In the genomic region with DNA sequence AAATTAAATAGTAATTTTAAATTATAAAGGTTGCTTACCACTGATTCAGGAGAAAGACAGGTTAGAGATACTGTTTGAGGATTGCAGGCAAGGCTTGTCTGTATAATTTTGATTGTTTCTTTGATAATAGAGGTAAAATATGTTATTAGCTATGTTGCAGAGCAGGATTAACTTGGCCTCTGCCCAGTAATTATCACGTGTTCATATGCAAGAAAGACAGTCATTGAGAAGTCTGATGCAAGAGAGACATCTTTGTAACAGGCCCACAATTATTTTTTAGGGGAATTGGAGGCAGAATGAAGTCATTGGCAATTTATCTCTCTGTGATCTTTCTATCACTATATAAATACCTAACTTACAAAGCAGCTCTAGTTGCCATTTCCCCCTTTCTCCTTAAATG, we compare ENCODE assay signal across 2 cellular contexts.
TF ChIP-seq lines count a peak whose summit lies in the region.

No MANE protein-coding gene starts in this region.

TF ChIP-seq in IMR-90, 13 proteins besides CTCF, POLR2A, EP300 and RAD21:
- peak; percentile 72 for TF ChIP-seq CEBPB (IDR thresholded peaks at IDR 0.05; ENCODE audit: low read depth, low read length)
- TF ChIP-seq MAZ (IDR thresholded peaks at IDR 0.05; ENCODE audit: borderline replicate concordance, low read depth, low read length): no peak
- TF ChIP-seq, protein P1, sequence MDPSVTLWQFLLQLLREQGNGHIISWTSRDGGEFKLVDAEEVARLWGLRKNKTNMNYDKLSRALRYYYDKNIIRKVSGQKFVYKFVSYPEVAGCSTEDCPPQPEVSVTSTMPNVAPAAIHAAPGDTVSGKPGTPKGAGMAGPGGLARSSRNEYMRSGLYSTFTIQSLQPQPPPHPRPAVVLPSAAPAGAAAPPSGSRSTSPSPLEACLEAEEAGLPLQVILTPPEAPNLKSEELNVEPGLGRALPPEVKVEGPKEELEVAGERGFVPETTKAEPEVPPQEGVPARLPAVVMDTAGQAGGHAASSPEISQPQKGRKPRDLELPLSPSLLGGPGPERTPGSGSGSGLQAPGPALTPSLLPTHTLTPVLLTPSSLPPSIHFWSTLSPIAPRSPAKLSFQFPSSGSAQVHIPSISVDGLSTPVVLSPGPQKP (IDR thresholded peaks at IDR 0.05; ENCODE audit: borderline replicate concordance, low read depth, low read length): no peak
- TF ChIP-seq, protein P2, sequence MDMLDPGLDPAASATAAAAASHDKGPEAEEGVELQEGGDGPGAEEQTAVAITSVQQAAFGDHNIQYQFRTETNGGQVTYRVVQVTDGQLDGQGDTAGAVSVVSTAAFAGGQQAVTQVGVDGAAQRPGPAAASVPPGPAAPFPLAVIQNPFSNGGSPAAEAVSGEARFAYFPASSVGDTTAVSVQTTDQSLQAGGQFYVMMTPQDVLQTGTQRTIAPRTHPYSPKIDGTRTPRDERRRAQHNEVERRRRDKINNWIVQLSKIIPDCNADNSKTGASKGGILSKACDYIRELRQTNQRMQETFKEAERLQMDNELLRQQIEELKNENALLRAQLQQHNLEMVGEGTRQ (IDR thresholded peaks at IDR 0.05; ENCODE audit: low read depth, low read length): peak; percentile 43; the same call in 1 of the 2 replicates
TF ChIP-seq in IMR-90: peak in this region for 2.

TF ChIP-seq in K562, 482 proteins besides CTCF, POLR2A, EP300 and RAD21:
- TF ChIP-seq, protein P3, sequence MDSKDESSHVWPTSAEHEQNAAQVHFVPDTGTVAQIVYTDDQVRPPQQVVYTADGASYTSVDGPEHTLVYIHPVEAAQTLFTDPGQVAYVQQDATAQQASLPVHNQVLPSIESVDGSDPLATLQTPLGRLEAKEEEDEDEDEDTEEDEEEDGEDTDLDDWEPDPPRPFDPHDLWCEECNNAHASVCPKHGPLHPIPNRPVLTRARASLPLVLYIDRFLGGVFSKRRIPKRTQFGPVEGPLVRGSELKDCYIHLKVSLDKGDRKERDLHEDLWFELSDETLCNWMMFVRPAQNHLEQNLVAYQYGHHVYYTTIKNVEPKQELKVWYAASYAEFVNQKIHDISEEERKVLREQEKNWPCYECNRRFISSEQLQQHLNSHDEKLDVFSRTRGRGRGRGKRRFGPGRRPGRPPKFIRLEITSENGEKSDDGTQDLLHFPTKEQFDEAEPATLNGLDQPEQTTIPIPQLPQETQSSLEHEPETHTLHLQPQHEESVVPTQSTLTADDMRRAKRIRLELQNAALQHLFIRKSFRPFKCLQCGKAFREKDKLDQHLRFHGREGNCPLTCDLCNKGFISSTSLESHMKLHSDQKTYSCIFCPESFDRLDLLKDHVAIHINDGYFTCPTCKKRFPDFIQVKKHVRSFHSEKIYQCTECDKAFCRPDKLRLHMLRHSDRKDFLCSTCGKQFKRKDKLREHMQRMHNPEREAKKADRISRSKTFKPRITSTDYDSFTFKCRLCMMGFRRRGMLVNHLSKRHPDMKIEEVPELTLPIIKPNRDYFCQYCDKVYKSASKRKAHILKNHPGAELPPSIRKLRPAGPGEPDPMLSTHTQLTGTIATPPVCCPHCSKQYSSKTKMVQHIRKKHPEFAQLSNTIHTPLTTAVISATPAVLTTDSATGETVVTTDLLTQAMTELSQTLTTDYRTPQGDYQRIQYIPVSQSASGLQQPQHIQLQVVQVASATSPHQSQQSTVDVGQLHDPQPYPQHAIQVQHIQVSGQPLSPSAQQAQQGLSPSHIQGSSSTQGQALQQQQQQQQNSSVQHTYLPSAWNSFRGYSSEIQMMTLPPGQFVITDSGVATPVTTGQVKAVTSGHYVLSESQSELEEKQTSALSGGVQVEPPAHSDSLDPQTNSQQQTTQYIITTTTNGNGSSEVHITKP (IDR thresholded peaks at IDR 0.05; ENCODE audit: partially characterized antibody): no peak
- TF ChIP-seq, protein P4, sequence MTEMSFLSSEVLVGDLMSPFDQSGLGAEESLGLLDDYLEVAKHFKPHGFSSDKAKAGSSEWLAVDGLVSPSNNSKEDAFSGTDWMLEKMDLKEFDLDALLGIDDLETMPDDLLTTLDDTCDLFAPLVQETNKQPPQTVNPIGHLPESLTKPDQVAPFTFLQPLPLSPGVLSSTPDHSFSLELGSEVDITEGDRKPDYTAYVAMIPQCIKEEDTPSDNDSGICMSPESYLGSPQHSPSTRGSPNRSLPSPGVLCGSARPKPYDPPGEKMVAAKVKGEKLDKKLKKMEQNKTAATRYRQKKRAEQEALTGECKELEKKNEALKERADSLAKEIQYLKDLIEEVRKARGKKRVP (CRISPR knock-in tag; IDR thresholded peaks at IDR 0.05): peak; percentile 41; the same call in 1 of the 2 replicates
- TF ChIP-seq EGR1 (conservative IDR thresholded peaks at IDR 0.05) (no peak), CEBPG (CRISPR knock-in tag; IDR thresholded peaks at IDR 0.05) (no peak), CEBPG (tag; conservative IDR thresholded peaks at IDR 0.05 in 1 of 2, IDR thresholded peaks at IDR 0.05 in 1 of 2) (peak; percentile 61 to 82), GABPA (tag; conservative IDR thresholded peaks at IDR 0.05; ENCODE audit: low read depth) (no peak), THRAP3 (IDR thresholded peaks at IDR 0.05; ENCODE audit: borderline replicate concordance) (no peak), MXI1 (IDR thresholded peaks at IDR 0.05; ENCODE audit: low read depth, low read length) (no peak), ZC3H8 (IDR thresholded peaks at IDR 0.05) (no peak), ZKSCAN1 (IDR thresholded peaks at IDR 0.05; ENCODE audit: low read depth, low read length) (no peak), RBM15 (IDR thresholded peaks at IDR 0.05; ENCODE audit: insufficient read depth, low read length) (no peak)
- TF ChIP-seq, protein P5, sequence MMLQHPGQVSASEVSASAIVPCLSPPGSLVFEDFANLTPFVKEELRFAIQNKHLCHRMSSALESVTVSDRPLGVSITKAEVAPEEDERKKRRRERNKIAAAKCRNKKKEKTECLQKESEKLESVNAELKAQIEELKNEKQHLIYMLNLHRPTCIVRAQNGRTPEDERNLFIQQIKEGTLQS (IDR thresholded peaks at IDR 0.05): peak; percentile 22; the same call in 1 of the 2 replicates
- TF ChIP-seq, protein P5 (CRISPR knock-in tag; conservative IDR thresholded peaks at IDR 0.05): no peak
